ENCODE assay signal across 8 cellular contexts in the genomic region with DNA sequence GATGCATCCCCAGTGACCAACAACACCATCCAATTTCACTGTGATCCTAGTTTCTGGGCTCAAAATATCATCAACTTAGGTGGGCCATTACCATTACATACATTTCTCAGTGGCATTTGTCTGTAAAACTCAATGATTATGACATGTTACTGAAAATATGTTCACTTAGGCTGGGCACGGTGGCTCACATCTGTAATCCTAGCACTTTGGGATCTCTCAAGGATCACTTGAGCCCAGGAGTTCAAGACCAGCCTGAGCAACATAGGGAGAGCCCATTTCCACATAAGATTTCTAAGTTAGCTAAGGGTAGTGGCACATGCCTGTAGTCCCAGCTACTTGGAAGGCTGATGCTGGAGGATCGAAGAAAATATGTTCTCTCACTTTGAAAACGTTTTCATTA.
"Had no signal": no experiment of that assay in that cellular context is flagged by ENCODE, and none has a peak within 500 bp of the region (broad histone marks: within the 10 kb centered on the region; RNA-seq: fewer than 3 reads in every experiment).

No MANE protein-coding gene starts in this region.

- FAIRE-seq: HTR-8/SVneo, K562 had no signal

- H3K4me1 Mint-ChIP-seq: IgD-negative memory B cell had no signal

- H3K4me2 ChIP-seq: KMS-11 had no signal

- H3K4me3 Mint-ChIP-seq: IgD-negative memory B cell had no signal

- H3K4me3 ChIP-seq: K562 had no signal

- H3K27ac ChIP-seq: HL-60, KMS-11 had no signal

- H3K9ac ChIP-seq: KMS-11 had no signal

- H3K27ac Mint-ChIP-seq: IgD-negative memory B cell had no signal

- ATAC-seq: K562 had no signal

- H3K27me3 Mint-ChIP-seq: IgD-negative memory B cell had no signal

- DNase-seq: IMR-90, KBM-7, KG1 had no signal
